Comparison of ENCODE assay signal across 9 cellular contexts in genomic region chr15:88605507-88606436, GRCh38. TPM values are rescaled to one million over a fixed set of nuclear protein-coding genes. Genes with fewer than 3 reads are reported as not detected.
DNase-seq lines count a peak whose midpoint lies in the region; ATAC-seq and TF ChIP-seq lines count a peak whose summit lies in the region.
"Had no signal": no experiment of that assay in that cellular context is flagged by ENCODE, and none has a peak within 500 bp of the region (broad histone marks: within the 10 kb centered on the region; RNA-seq: fewer than 3 reads in every experiment).

No MANE protein-coding gene starts in this region.

- intact Hi-C loops in naive thymus-derived CD4-positive, alpha-beta T cell (cut with micrococcal nuclease), result loop anchor here in 1 of 2 donors (2.0 kb wide), 1 partner anchor 17 kb away; no protein-coding TSS in a partner anchor

- H3K9me3 Mint-ChIP-seq in naive thymus-derived CD4-positive, alpha-beta T cell, result peaks cover 0 to 6% (median 0%) of the 10 kb centered on the region in 11 donors
- H3K9me3 Mint-ChIP-seq: dendritic cell treated with granulocyte-macrophage colony-stimulating factor and Interleukin-4, amounts not matched to agents 40 ng/mL and 50 ng/mL, for 4 days had no signal

- H3K36me3 ChIP-seq in H7 (replicated peaks; ENCODE audit: control insufficient read depth, insufficient read depth, low read length), result no peaks in the 10 kb centered on the region
- H3K36me3 ChIP-seq in naive thymus-derived CD4-positive, alpha-beta T cell (ENCODE audit: control insufficient read depth in 2 of 3, insufficient read depth in 3 of 3, low read length in 3 of 3), result no peaks in the 10 kb centered on the region

- peak overlapping the region in 1 of 9 donors; percentile 32 for H3K27ac Mint-ChIP-seq in naive thymus-derived CD4-positive, alpha-beta T cell
- H3K27ac Mint-ChIP-seq: dendritic cell treated with granulocyte-macrophage colony-stimulating factor and Interleukin-4, amounts not matched to agents 40 ng/mL and 50 ng/mL, for 4 days had no signal

- peak overlapping the region in 8 of 10 donors; percentile 38 to 65 (median 54) for H3K4me3 Mint-ChIP-seq in naive thymus-derived CD4-positive, alpha-beta T cell
- H3K4me3 Mint-ChIP-seq: dendritic cell treated with granulocyte-macrophage colony-stimulating factor and Interleukin-4, amounts not matched to agents 40 ng/mL and 50 ng/mL, for 4 days had no signal

- no peaks in the 10 kb centered on the region for H3K9me3 ChIP-seq in naive thymus-derived CD4-positive, alpha-beta T cell (ENCODE audit: control insufficient read depth in 2 of 3, low read length in 3 of 3)

- H3K4me1 ChIP-seq in naive thymus-derived CD4-positive, alpha-beta T cell (ENCODE audit: control insufficient read depth in 2 of 2, insufficient read depth in 2 of 2, low read length in 2 of 2), result peaks cover 0 to 15% of the 10 kb centered on the region in 2 donors

- H3K4me1 Mint-ChIP-seq in naive thymus-derived CD4-positive, alpha-beta T cell, result peaks cover 0 to 33% (median 24%) of the 10 kb centered on the region in 7 donors

- no peak overlapping the region for H3K27ac ChIP-seq in naive thymus-derived CD4-positive, alpha-beta T cell (ENCODE audit: low read depth, low read length)

- POLR2A ChIA-PET in naive thymus-derived CD4-positive, alpha-beta T cell (lab: Charles Lee), result no interaction called here

- peak; percentile 90 for DNase-seq in H7
- peak; percentile 35 for DNase-seq in effector CD4-positive, alpha-beta T cell
- DNase-seq in naive thymus-derived CD4-positive, alpha-beta T cell, result peak in 8 of 9 donors; percentile 37 to 67 (median 55)
- no peak for DNase-seq in NAMALWA (ENCODE audit: low spot score)
- no peak for DNase-seq in D341Med (ENCODE audit: low spot score)

- H3K27me3 Mint-ChIP-seq in naive thymus-derived CD4-positive, alpha-beta T cell, result peaks cover 70 to 83% (median 79%) of the 10 kb centered on the region in 5 donors

- CTCF ChIA-PET in naive thymus-derived CD4-positive, alpha-beta T cell (lab: Charles Lee), result no interaction called here

- peak; percentile 76 for ATAC-seq in SK-N-SH treated with all-trans-retinoic acid at 6 μM for 48 hours
- ATAC-seq in naive thymus-derived CD4-positive, alpha-beta T cell, result peak; percentile 77
- no peak for ATAC-seq in HG02678 (IDR thresholded peaks at IDR 0.05; ENCODE audit: unreplicated experiment)
- ATAC-seq in GM21447 (IDR thresholded peaks at IDR 0.05; ENCODE audit: unreplicated experiment), result no peak

- H3K27me3 ChIP-seq in H7 (ENCODE audit: control insufficient read depth, insufficient read depth, low read length), result peaks cover 45% of the 10 kb centered on the region
- peaks cover 0 to 14% of the 10 kb centered on the region in 2 donors for H3K27me3 ChIP-seq in naive thymus-derived CD4-positive, alpha-beta T cell (ENCODE audit: control insufficient read depth in 2 of 2, insufficient read depth in 2 of 2, low read length in 2 of 2)

- peak overlapping the region; percentile 45 for H3K4me3 ChIP-seq in H7 (ENCODE audit: insufficient read depth, low read depth, low read length)
- no peak overlapping the region for H3K4me3 ChIP-seq in naive thymus-derived CD4-positive, alpha-beta T cell (ENCODE audit: low read length)

- peaks cover 0 to 15% (median 4%) of the 10 kb centered on the region in 5 donors for H3K36me3 Mint-ChIP-seq in naive thymus-derived CD4-positive, alpha-beta T cell

TF ChIP-seq in SK-N-SH treated with all-trans-retinoic acid at 6 μM for 48 hours, 23 proteins besides CTCF, POLR2A, EP300 and RAD21:
- peak; percentile 80; the same call in 1 of the 2 replicates for TF ChIP-seq CSDC2 (CRISPR knock-in tag; IDR thresholded peaks at IDR 0.05)
- TF ChIP-seq TOX (CRISPR knock-in tag; IDR thresholded peaks at IDR 0.05; ENCODE audit: borderline replicate concordance), result no peak
- TF ChIP-seq SNAI2 (CRISPR knock-in tag; IDR thresholded peaks at IDR 0.05), result 0 out of 2 replicates have a peak, but pooled peaks have one; percentile 29

RNA-seq across cellular contexts. Expression of gene AEN, which starts 15.4 kb away (rescaled TPM):
- total RNA-seq in H7 (2014; rRNA removed; shearing (Covaris generic)), result 60.7 and 64.8 TPM in 2 replicates
- total RNA-seq in naive thymus-derived CD4-positive, alpha-beta T cell, result 10 to 100 TPM; 29.6 to 52.1 (median 44.2) TPM
- 10 to 100 TPM; 20.2 to 31.7 TPM for polyA plus RNA-seq in naive thymus-derived CD4-positive, alpha-beta T cell

RNA-seq across cellular contexts. Expression of gene ISG20, which starts 33.0 kb away (rescaled TPM):
- 0.14 and 3.4 TPM in 2 replicates for total RNA-seq in H7 (2014; rRNA removed; shearing (Covaris generic))
- 100 to 1,000 TPM in 4 of 5 experiments, 10 to 100 TPM in 1; 92.5 to 160 (median 149) TPM for total RNA-seq in naive thymus-derived CD4-positive, alpha-beta T cell
- polyA plus RNA-seq in naive thymus-derived CD4-positive, alpha-beta T cell, result 100 to 1,000 TPM; 344 to 415 TPM

RNA-seq across cellular contexts. Expression of gene DET1, which starts 59.3 kb away (rescaled TPM):
- total RNA-seq in H7 (2014; rRNA removed; shearing (Covaris generic)), result 7.7 and 8.2 TPM in 2 replicates
- 10 to 100 TPM in 2 of 5 experiments, 1 to 10 TPM in 3; 4.5 to 16.5 (median 8.4) TPM for total RNA-seq in naive thymus-derived CD4-positive, alpha-beta T cell
- 1 to 10 TPM; 1.9 to 4.0 TPM for polyA plus RNA-seq in naive thymus-derived CD4-positive, alpha-beta T cell

Comparison
In these comparisons a context has a peak if more than half of its experiments do, and no peak if none do; other contexts are left out.
1. DNase-seq: peak in H7 (single experiment), effector CD4-positive, alpha-beta T cell (single experiment) and naive thymus-derived CD4-positive, alpha-beta T cell (8 of 9); none in NAMALWA (single experiment) and D341Med (single experiment).
2. ATAC-seq: peak in SK-N-SH treated with all-trans-retinoic acid at 6 μM for 48 hours (single experiment) and naive thymus-derived CD4-positive, alpha-beta T cell (single experiment); none in HG02678 (single experiment) and GM21447 (single experiment).
3. RNA of gene ISG20, which starts 33.0 kb away (total RNA-seq): 92.5 to 160 TPM in naive thymus-derived CD4-positive, alpha-beta T cell; 0.14 to 3.4 TPM in H7; every median in the first group is over 10 times any median in the second.